In genomic region chr19:45613926-45614725, GRCh38 we compare ENCODE assay signal across 1 cellular context.
TF ChIP-seq lines count a peak whose summit lies in the region.

No MANE protein-coding gene starts in this region.

TF ChIP-seq in HepG2, 621 proteins besides CTCF, POLR2A, EP300 and RAD21:
- no peak for TF ChIP-seq ZBTB21 (CRISPR knock-in tag; IDR thresholded peaks at IDR 0.05)
- TF ChIP-seq ZFP36 (IDR thresholded peaks at IDR 0.05; ENCODE audit: borderline replicate concordance, low read depth, low read length, partially characterized antibody) = peak; percentile 74
- 0 out of 2 replicates have a peak, but pooled peaks have one; percentile 12 for TF ChIP-seq FOSL2 (CRISPR knock-in tag; IDR thresholded peaks at IDR 0.05)
- TF ChIP-seq ZNF792 (CRISPR knock-in tag; IDR thresholded peaks at IDR 0.05) = no peak
